Comparison of ENCODE assay signal across 12 cellular contexts in genomic region chr1:154222918-154223317, GRCh38. TPM values are rescaled to one million over a fixed set of nuclear protein-coding genes. Genes with fewer than 3 reads are reported as not detected.
DNase-seq lines count a peak whose midpoint lies in the region; TF ChIP-seq lines count a peak whose summit lies in the region.
"Had no signal": no experiment of that assay in that cellular context is flagged by ENCODE, and none has a peak within 500 bp of the region (broad histone marks: within the 10 kb centered on the region; RNA-seq: fewer than 3 reads in every experiment).

No MANE protein-coding gene starts in this region.

- DNase-seq in T-helper 1 cell: no peak
- DNase-seq in PC-9: no peak
- no peak for DNase-seq in esophagus muscularis mucosa (ENCODE audit: extremely low spot score)
- peak; percentile 37 for DNase-seq in renal cortical epithelial cell (ENCODE audit: low read depth)
- DNase-seq in NCI-H82 (lab: John Stamatoyannopoulos, UW): no peak
- DNase-seq in HPDE6-E6E7 (ENCODE audit: extremely low spot score): no peak
- no peak for DNase-seq in NCI-H2081 treated with DMSO at 0.1 percent for 48 hours (lab: John Stamatoyannopoulos, UW)
- DNase-seq: 8988T; activated CD8-positive, alpha-beta memory T cell treated with anti-CD3 and anti-CD28 coated beads, Interleukin-2, amount 50 U/mL, for 4 hours; NCI-H1417 treated with DMSO at 0.1 percent for 48 hours; thyroid gland had no signal

- peak overlapping the region; percentile 91 for H3K4me2 ChIP-seq in PC-9

- peaks cover 94% of the 10 kb centered on the region for H3K79me2 ChIP-seq in PC-9 (ENCODE audit: low read depth)

- no peak for TF ChIP-seq POLR2A in esophagus muscularis mucosa (IDR thresholded peaks at IDR 0.05; ENCODE audit: low read depth)

- TF ChIP-seq CTCF in PC-9 (conservative IDR thresholded peaks at IDR 0.05): no peak
- TF ChIP-seq CTCF in esophagus muscularis mucosa (IDR thresholded peaks at IDR 0.05): no peak

- no peaks in the 10 kb centered on the region for H3K27me3 Mint-ChIP-seq in T-helper 1 cell treated with Interleukin-12 subunit alpha and Interleukin-12 subunit beta and Interleukin-4 antibody, amounts not matched to agents 30 μg/mL and 1 μg/mL, for 36 hours (ENCODE audit: low read depth)

- POLR2A ChIA-PET in PC-9 (lab: Charles Lee; ENCODE audit: unreplicated experiment): no interaction called here

- peak overlapping the region; percentile 57 for H3K4me3 Mint-ChIP-seq in T-helper 1 cell treated with Interleukin-12 subunit alpha and Interleukin-12 subunit beta and Interleukin-4 antibody, amounts not matched to agents 30 μg/mL and 1 μg/mL, for 36 hours

- no peaks in the 10 kb centered on the region for H3K9me3 ChIP-seq in PC-9 (ENCODE audit: insufficient read depth, low read depth)
- no peaks in the 10 kb centered on the region for H3K9me3 ChIP-seq in esophagus muscularis mucosa
- H3K9me3 ChIP-seq: thyroid gland had no signal

- H3K9me3 Mint-ChIP-seq in T-helper 1 cell treated with Interleukin-12 subunit alpha and Interleukin-12 subunit beta and Interleukin-4 antibody, amounts not matched to agents 30 μg/mL and 1 μg/mL, for 36 hours: peaks cover 5% of the 10 kb centered on the region

- H3K27me3 ChIP-seq in PC-9 (ENCODE audit: insufficient read depth, low read depth) (no peaks in the 10 kb centered on the region), esophagus muscularis mucosa (no peaks in the 10 kb centered on the region)
- H3K27me3 ChIP-seq: thyroid gland had no signal

- H3K9me2 ChIP-seq in PC-9 (ENCODE audit: insufficient read depth): no peaks in the 10 kb centered on the region

- intact Hi-C loops in PC-9 (cut with micrococcal nuclease; ENCODE audit: unreplicated experiment) (no loop called here), esophagus muscularis mucosa (cut with DNase I) (no loop called here)

- BruUV-seq in PC-9 (replicated peaks; lab: Mats Ljungman, UMichigan): no TSS peak

- peak overlapping the region; percentile 62 for H3K27ac Mint-ChIP-seq in T-helper 1 cell treated with Interleukin-12 subunit alpha and Interleukin-12 subunit beta and Interleukin-4 antibody, amounts not matched to agents 30 μg/mL and 1 μg/mL, for 36 hours

- H3K4me1 Mint-ChIP-seq in T-helper 1 cell treated with Interleukin-12 subunit alpha and Interleukin-12 subunit beta and Interleukin-4 antibody, amounts not matched to agents 30 μg/mL and 1 μg/mL, for 36 hours (ENCODE audit: low read depth): peaks cover 49% of the 10 kb centered on the region

- H3K4me3 ChIP-seq in PC-9 (peak overlapping the region; percentile 99; the same call in 1 of the 2 replicates), esophagus muscularis mucosa (no peak overlapping the region)
- H3K4me3 ChIP-seq: thyroid gland had no signal

- WGBS in esophagus muscularis mucosa: 82% methylated on average over 1 of the region's 1 CpG

- no peak overlapping the region for H2AFZ ChIP-seq in PC-9

- H3K36me3 ChIP-seq in PC-9 (ENCODE audit: low read depth) (peaks cover 58% of the 10 kb centered on the region), esophagus muscularis mucosa (peaks cover 13 to 42% (median 30%) of the 10 kb centered on the region in 4 donors)

- peaks cover 7% of the 10 kb centered on the region; the same call in 1 of the 2 replicates for H3F3A ChIP-seq in PC-9 (ENCODE audit: insufficient read depth, low read depth)

- no peak for TF ChIP-seq EP300 in esophagus muscularis mucosa (IDR thresholded peaks at IDR 0.05)

- H3K27ac ChIP-seq in PC-9 (no peak overlapping the region), esophagus muscularis mucosa (replicated peaks in 1 of 4) (peak overlapping the region in 3 of 4 donors; percentile 98 to 100 (median 98))

- CTCF ChIA-PET in PC-9 (lab: Charles Lee): interaction anchor here (0.6 kb wide), 1 partner anchor 49 kb away, joined by 14 read pairs; no protein-coding TSS in a partner anchor

- peaks cover 60% of the 10 kb centered on the region for H3K36me3 Mint-ChIP-seq in T-helper 1 cell treated with Interleukin-12 subunit alpha and Interleukin-12 subunit beta and Interleukin-4 antibody, amounts not matched to agents 30 μg/mL and 1 μg/mL, for 36 hours (ENCODE audit: low read depth)

- peaks cover 59% of the 10 kb centered on the region for H4K20me1 ChIP-seq in PC-9 (ENCODE audit: insufficient read depth)

- H3K4me1 ChIP-seq in PC-9 (replicated peaks; ENCODE audit: insufficient read depth): peaks cover 33% of the 10 kb centered on the region
- peaks cover 41 to 65% (median 57%) of the 10 kb centered on the region in 4 donors for H3K4me1 ChIP-seq in esophagus muscularis mucosa

RNA-seq across cellular contexts. Expression of gene UBAP2L, which starts 2.2 kb away (rescaled TPM):
- total RNA-seq in PC-9 (2021): 101 and 157 TPM in 2 replicates
- total RNA-seq in esophagus muscularis mucosa: 10 to 100 TPM; 53.6 to 79.7 (median 63.4) TPM
- total RNA-seq in renal cortical epithelial cell: 21.9 and 127 TPM in 2 replicates

RNA-seq across cellular contexts. Expression of gene CFAP141, which starts 16.8 kb away (rescaled TPM):
- total RNA-seq in PC-9 (2021) (not detected in 2 replicates), esophagus muscularis mucosa (not detected), renal cortical epithelial cell (not detected in 2 replicates)
- total RNA-seq: thyroid gland had no signal

RNA-seq across cellular contexts. Expression of gene TPM3, which starts 31.0 kb away (rescaled TPM):
- 375 and 491 TPM in 2 replicates for total RNA-seq in PC-9 (2021)
- total RNA-seq in esophagus muscularis mucosa: 100 to 1,000 TPM in 3 of 4 donors, 10 to 100 TPM in 1; 75.6 to 205 (median 131) TPM
- total RNA-seq in renal cortical epithelial cell: 654 and 806 TPM in 2 replicates

RNA-seq across cellular contexts. Expression of gene HAX1, which starts 49.5 kb away (rescaled TPM):
- total RNA-seq in PC-9 (2021): 89.7 and 92.3 TPM in 2 replicates
- total RNA-seq in esophagus muscularis mucosa: 100 to 1,000 TPM in 2 of 4 donors, 10 to 100 TPM in 2; 71.0 to 127 (median 104) TPM
- 46.1 and 132 TPM in 2 replicates for total RNA-seq in renal cortical epithelial cell
